In genomic region chr6:8391934-8392333, GRCh38 we compare ENCODE assay signal across 15 cellular contexts. TPM values are rescaled to one million over a fixed set of nuclear protein-coding genes. Genes with fewer than 3 reads are reported as not detected.
DNase-seq lines count a peak whose midpoint lies in the region; ATAC-seq and TF ChIP-seq lines count a peak whose summit lies in the region.
"Had no signal": no experiment of that assay in that cellular context is flagged by ENCODE, and none has a peak within 500 bp of the region (broad histone marks: within the 10 kb centered on the region; RNA-seq: fewer than 3 reads in every experiment).

No MANE protein-coding gene starts in this region.

- no peaks in the 10 kb centered on the region for H3K9me2 ChIP-seq in PC-3 (replicated peaks; ENCODE audit: low read length)

- no peak overlapping the region for H3K4me3 Mint-ChIP-seq in activated CD8-positive, alpha-beta T cell treated with anti-CD3 and anti-CD28 coated beads, Interleukin-2, amount 10 ng/mL, durations not matched to agents 7 days and 5 days
- H3K4me3 Mint-ChIP-seq in activated CD8-positive, alpha-beta T cell treated with anti-CD3 and anti-CD28 coated beads for 36 hours = no peak overlapping the region
- H3K4me3 Mint-ChIP-seq in naive thymus-derived CD8-positive, alpha-beta T cell = peak overlapping the region in 8 of 10 donors; percentile 3 to 85 (median 76)
- no peak overlapping the region for H3K4me3 Mint-ChIP-seq in stimulated activated memory B cell treated with anti-CD40 and anti-IgM and Interleukin-4, amounts not matched to agents 10 μg/mL and 1 μg/mL and 100 μg/mL, for 72 hours
- H3K4me3 Mint-ChIP-seq: HFFc6 had no signal

- H3K27ac ChIP-seq in DND-41 (ENCODE audit: low read length) (no peak overlapping the region), PC-3 (ENCODE audit: low read length) (no peak overlapping the region), tibial nerve (no peak overlapping the region)
- H3K27ac ChIP-seq: SJCRH30 had no signal

- TF ChIP-seq POLR2A in tibial nerve (IDR thresholded peaks at IDR 0.05) = no peak

- no TSS peak for BruUV-seq in PC-3 (replicated peaks; lab: Mats Ljungman, UMichigan)

- H3K4me3 ChIP-seq in DND-41 (ENCODE audit: low read depth in 1 of 2, low read length in 2 of 2) (no peak overlapping the region), PC-3 (ENCODE audit: low read length) (no peak overlapping the region), tibial nerve (no peak overlapping the region)
- H3K4me3 ChIP-seq: SJCRH30 had no signal

- ATAC-seq in activated CD8-positive, alpha-beta T cell treated with anti-CD3 and anti-CD28 coated beads, Interleukin-2, amount 10 ng/mL, durations not matched to agents 7 days and 5 days = no peak
- ATAC-seq in activated CD8-positive, alpha-beta T cell treated with anti-CD3 and anti-CD28 coated beads for 36 hours = no peak
- ATAC-seq in DND-41 (ENCODE audit: insufficient read depth, low read depth) (no peak), PC-3 (no peak)
- ATAC-seq in naive thymus-derived CD8-positive, alpha-beta T cell = no peak
- no peak for ATAC-seq in stimulated activated memory B cell treated with anti-CD40 and anti-IgM and Interleukin-4, amounts not matched to agents 10 μg/mL and 1 μg/mL and 100 μg/mL, for 72 hours
- ATAC-seq: Panc1 had no signal

- intact Hi-C loops in activated CD8-positive, alpha-beta T cell treated with anti-CD3 and anti-CD28 coated beads for 36 hours (cut with micrococcal nuclease) = no loop called here
- intact Hi-C loops in PC-3 (cut with micrococcal nuclease) = loop anchor here (5.0 kb wide), 1 partner anchor 40 kb away; no protein-coding TSS in a partner anchor

- H3K27ac Mint-ChIP-seq in activated CD8-positive, alpha-beta T cell treated with anti-CD3 and anti-CD28 coated beads, Interleukin-2, amount 10 ng/mL, durations not matched to agents 7 days and 5 days = peak overlapping the region; percentile 53
- no peak overlapping the region for H3K27ac Mint-ChIP-seq in activated CD8-positive, alpha-beta T cell treated with anti-CD3 and anti-CD28 coated beads for 36 hours
- H3K27ac Mint-ChIP-seq in naive thymus-derived CD8-positive, alpha-beta T cell = peak overlapping the region in 9 of 10 donors; percentile 38 to 91 (median 78)
- H3K27ac Mint-ChIP-seq in stimulated activated memory B cell treated with anti-CD40 and anti-IgM and Interleukin-4, amounts not matched to agents 10 μg/mL and 1 μg/mL and 100 μg/mL, for 72 hours = no peak overlapping the region
- H3K27ac Mint-ChIP-seq: HFFc6 had no signal

- TF ChIP-seq CTCF in activated CD8-positive, alpha-beta T cell treated with anti-CD3 and anti-CD28 coated beads for 36 hours (IDR thresholded peaks at IDR 0.05) = no peak
- TF ChIP-seq CTCF in DND-41 (IDR thresholded peaks at IDR 0.05; ENCODE audit: borderline replicate concordance, extremely low read depth, low read length, poor library complexity, severe bottlenecking) = no peak
- TF ChIP-seq CTCF in PC-3 (conservative IDR thresholded peaks at IDR 0.05; ENCODE audit: low read depth, low read length) = no peak
- TF ChIP-seq CTCF in tibial nerve (IDR thresholded peaks at IDR 0.05) = no peak

- no peak overlapping the region for H3K9ac ChIP-seq in DND-41 (ENCODE audit: low read depth, low read length)
- H3K9ac ChIP-seq in PC-3 (ENCODE audit: low read length) = no peak overlapping the region

- peak overlapping the region; percentile 8; the same call in 1 of the 2 replicates for H3K4me2 ChIP-seq in DND-41 (ENCODE audit: insufficient read depth, low read length)
- H3K4me2 ChIP-seq in PC-3 (ENCODE audit: low read length) = 0 out of 2 replicates have a peak overlapping the region, but pooled peaks have one; percentile 21

- H3K36me3 Mint-ChIP-seq in activated CD8-positive, alpha-beta T cell treated with anti-CD3 and anti-CD28 coated beads, Interleukin-2, amount 10 ng/mL, durations not matched to agents 7 days and 5 days (ENCODE audit: low read depth) = no peaks in the 10 kb centered on the region
- no peaks in the 10 kb centered on the region for H3K36me3 Mint-ChIP-seq in activated CD8-positive, alpha-beta T cell treated with anti-CD3 and anti-CD28 coated beads for 36 hours (ENCODE audit: low read depth)
- H3K36me3 Mint-ChIP-seq in naive thymus-derived CD8-positive, alpha-beta T cell = peaks cover 0 to 4% (median 0%) of the 10 kb centered on the region in 3 donors
- peaks cover 4% of the 10 kb centered on the region for H3K36me3 Mint-ChIP-seq in stimulated activated memory B cell treated with anti-CD40 and anti-IgM and Interleukin-4, amounts not matched to agents 10 μg/mL and 1 μg/mL and 100 μg/mL, for 72 hours

- H3K79me2 ChIP-seq in DND-41 (ENCODE audit: insufficient read depth, low read length) (no peaks in the 10 kb centered on the region), PC-3 (ENCODE audit: low read length) (no peaks in the 10 kb centered on the region)

- POLR2A ChIA-PET in activated CD8-positive, alpha-beta T cell treated with anti-CD3 and anti-CD28 coated beads, Interleukin-2, amount 10 ng/mL, durations not matched to agents 7 days and 5 days (lab: Charles Lee) = no interaction called here
- POLR2A ChIA-PET in activated CD8-positive, alpha-beta T cell treated with anti-CD3 and anti-CD28 coated beads for 36 hours (lab: Charles Lee) = no interaction called here
- POLR2A ChIA-PET in PC-3 (lab: Charles Lee; ENCODE audit: unreplicated experiment) = no interaction called here
- POLR2A ChIA-PET in naive thymus-derived CD8-positive, alpha-beta T cell (lab: Charles Lee) = no interaction called here

- peaks cover 12% of the 10 kb centered on the region for H3K4me1 ChIP-seq in DND-41 (ENCODE audit: insufficient read depth, low read length)
- peaks cover 11% of the 10 kb centered on the region for H3K4me1 ChIP-seq in PC-3 (ENCODE audit: insufficient read depth, low read length)
- no peaks in the 10 kb centered on the region for H3K4me1 ChIP-seq in tibial nerve
- H3K4me1 ChIP-seq: SJCRH30 had no signal

- H2AFZ ChIP-seq in DND-41 (ENCODE audit: low read depth, low read length) (peak overlapping the region; percentile 71), PC-3 (ENCODE audit: low read length) (no peak overlapping the region)

- H3K4me1 Mint-ChIP-seq in activated CD8-positive, alpha-beta T cell treated with anti-CD3 and anti-CD28 coated beads, Interleukin-2, amount 10 ng/mL, durations not matched to agents 7 days and 5 days (ENCODE audit: low read depth) = peaks cover 16% of the 10 kb centered on the region
- peaks cover 18% of the 10 kb centered on the region for H3K4me1 Mint-ChIP-seq in activated CD8-positive, alpha-beta T cell treated with anti-CD3 and anti-CD28 coated beads for 36 hours (ENCODE audit: low read depth)
- peaks cover 20 to 25% (median 23%) of the 10 kb centered on the region in 4 donors for H3K4me1 Mint-ChIP-seq in naive thymus-derived CD8-positive, alpha-beta T cell
- H3K4me1 Mint-ChIP-seq in stimulated activated memory B cell treated with anti-CD40 and anti-IgM and Interleukin-4, amounts not matched to agents 10 μg/mL and 1 μg/mL and 100 μg/mL, for 72 hours = peaks cover 7% of the 10 kb centered on the region

- DNase-seq in activated CD8-positive, alpha-beta T cell treated with anti-CD3 and anti-CD28 coated beads, Interleukin-2, amount 10 ng/mL, durations not matched to agents 7 days and 5 days = no peak
- no peak for DNase-seq in activated CD8-positive, alpha-beta T cell treated with anti-CD3 and anti-CD28 coated beads for 36 hours
- DNase-seq in DND-41 (no peak), PC-3 (no peak), tibial nerve (ENCODE audit: low spot score in 2 of 2) (no peak), iPS-NIHi11 (ENCODE audit: low spot score) (no peak)
- no peak for DNase-seq in naive thymus-derived CD8-positive, alpha-beta T cell
- DNase-seq: C1 segment of cervical spinal cord, DMS79, HFFc6, NCI-H2029 treated with DMSO at 0.1 percent for 48 hours, NCI-H510A had no signal

- no peak for TF ChIP-seq EP300 in tibial nerve (IDR thresholded peaks at IDR 0.05)

- H3F3A ChIP-seq in PC-3 (ENCODE audit: low read length, unreplicated experiment) = no peaks in the 10 kb centered on the region

- no peaks in the 10 kb centered on the region for H3K9me3 ChIP-seq in DND-41 (ENCODE audit: insufficient read depth, low read length, severe bottlenecking)
- no peaks in the 10 kb centered on the region for H3K9me3 ChIP-seq in PC-3 (ENCODE audit: low read length)
- no peaks in the 10 kb centered on the region for H3K9me3 ChIP-seq in tibial nerve
- H3K9me3 ChIP-seq: SJCRH30 had no signal

- CTCF ChIA-PET in activated CD8-positive, alpha-beta T cell treated with anti-CD3 and anti-CD28 coated beads, Interleukin-2, amount 10 ng/mL, durations not matched to agents 7 days and 5 days (lab: Charles Lee) = no interaction called here
- CTCF ChIA-PET in activated CD8-positive, alpha-beta T cell treated with anti-CD3 and anti-CD28 coated beads for 36 hours (lab: Charles Lee) = no interaction called here
- CTCF ChIA-PET in PC-3 (lab: Charles Lee) = no interaction called here

- H3K27me3 Mint-ChIP-seq in activated CD8-positive, alpha-beta T cell treated with anti-CD3 and anti-CD28 coated beads, Interleukin-2, amount 10 ng/mL, durations not matched to agents 7 days and 5 days (ENCODE audit: low read depth) = peaks cover 6% of the 10 kb centered on the region
- H3K27me3 Mint-ChIP-seq in activated CD8-positive, alpha-beta T cell treated with anti-CD3 and anti-CD28 coated beads for 36 hours = no peaks in the 10 kb centered on the region
- H3K27me3 Mint-ChIP-seq in naive thymus-derived CD8-positive, alpha-beta T cell = no peaks in the 10 kb centered on the region
- H3K27me3 Mint-ChIP-seq in stimulated activated memory B cell treated with anti-CD40 and anti-IgM and Interleukin-4, amounts not matched to agents 10 μg/mL and 1 μg/mL and 100 μg/mL, for 72 hours = no peaks in the 10 kb centered on the region

- no peaks in the 10 kb centered on the region for H3K36me3 ChIP-seq in DND-41 (ENCODE audit: insufficient read depth, low read length)
- no peaks in the 10 kb centered on the region for H3K36me3 ChIP-seq in PC-3 (ENCODE audit: low read depth, low read length)
- no peaks in the 10 kb centered on the region for H3K36me3 ChIP-seq in tibial nerve
- H3K36me3 ChIP-seq: SJCRH30 had no signal

- no peaks in the 10 kb centered on the region for H3K27me3 ChIP-seq in DND-41 (ENCODE audit: insufficient read depth, low read length, poor library complexity)
- peaks cover 19% of the 10 kb centered on the region for H3K27me3 ChIP-seq in PC-3 (ENCODE audit: low read length)
- no peaks in the 10 kb centered on the region for H3K27me3 ChIP-seq in tibial nerve
- H3K27me3 ChIP-seq: SJCRH30 had no signal

- no peaks in the 10 kb centered on the region for H3K9me3 Mint-ChIP-seq in activated CD8-positive, alpha-beta T cell treated with anti-CD3 and anti-CD28 coated beads, Interleukin-2, amount 10 ng/mL, durations not matched to agents 7 days and 5 days (ENCODE audit: insufficient read depth)
- no peaks in the 10 kb centered on the region for H3K9me3 Mint-ChIP-seq in activated CD8-positive, alpha-beta T cell treated with anti-CD3 and anti-CD28 coated beads for 36 hours
- peaks cover 0 to 3% (median 0%) of the 10 kb centered on the region in 9 donors for H3K9me3 Mint-ChIP-seq in naive thymus-derived CD8-positive, alpha-beta T cell
- no peaks in the 10 kb centered on the region for H3K9me3 Mint-ChIP-seq in stimulated activated memory B cell treated with anti-CD40 and anti-IgM and Interleukin-4, amounts not matched to agents 10 μg/mL and 1 μg/mL and 100 μg/mL, for 72 hours
- H3K9me3 Mint-ChIP-seq: HFFc6 had no signal

- H4K20me1 ChIP-seq in DND-41 (ENCODE audit: insufficient read depth, low read length) (no peaks in the 10 kb centered on the region), PC-3 (ENCODE audit: low read length) (no peaks in the 10 kb centered on the region)

RNA-seq across cellular contexts. Expression of gene SLC35B3, which starts 43.4 kb away (rescaled TPM):
- 1 to 10 TPM; 8.8 to 10.0 TPM for total RNA-seq in activated CD8-positive, alpha-beta T cell treated with anti-CD3 and anti-CD28 coated beads, Interleukin-2, amount 10 ng/mL, durations not matched to agents 7 days and 5 days
- 1 to 10 TPM; 7.1 to 7.8 TPM for total RNA-seq in activated CD8-positive, alpha-beta T cell treated with anti-CD3 and anti-CD28 coated beads for 36 hours
- 6.5 and 8.1 TPM in 2 replicates for total RNA-seq in PC-3 (2014; rRNA removed)
- total RNA-seq in naive thymus-derived CD8-positive, alpha-beta T cell = 10 to 100 TPM; 16.1 to 18.3 TPM
- polyA plus RNA-seq in naive thymus-derived CD8-positive, alpha-beta T cell = 10 to 100 TPM; 10.2 to 15.9 (median 10.9) TPM
- 10 to 100 TPM in 2 of 4 donors, 1 to 10 TPM in 2; 7.6 to 14.7 (median 11.0) TPM for total RNA-seq in tibial nerve

Comparison
In these comparisons a context has a peak if more than half of its experiments do, and no peak if none do; other contexts are left out.
1. H3K27ac Mint-ChIP-seq: peak in activated CD8-positive, alpha-beta T cell treated with anti-CD3 and anti-CD28 coated beads, Interleukin-2, amount 10 ng/mL, durations not matched to agents 7 days and 5 days (single experiment) and naive thymus-derived CD8-positive, alpha-beta T cell (9 of 10); none in activated CD8-positive, alpha-beta T cell treated with anti-CD3 and anti-CD28 coated beads for 36 hours (single experiment) and stimulated activated memory B cell treated with anti-CD40 and anti-IgM and Interleukin-4, amounts not matched to agents 10 μg/mL and 1 μg/mL and 100 μg/mL, for 72 hours (single experiment).
2. H3K4me3 Mint-ChIP-seq: peak in naive thymus-derived CD8-positive, alpha-beta T cell (8 of 10); none in activated CD8-positive, alpha-beta T cell treated with anti-CD3 and anti-CD28 coated beads, Interleukin-2, amount 10 ng/mL, durations not matched to agents 7 days and 5 days (single experiment), activated CD8-positive, alpha-beta T cell treated with anti-CD3 and anti-CD28 coated beads for 36 hours (single experiment) and stimulated activated memory B cell treated with anti-CD40 and anti-IgM and Interleukin-4, amounts not matched to agents 10 μg/mL and 1 μg/mL and 100 μg/mL, for 72 hours (single experiment).